Comparison of ENCODE assay signal across 19 cellular contexts in genomic region chr7:6284055-6284400, GRCh38. TPM values are rescaled to one million over a fixed set of nuclear protein-coding genes. Genes with fewer than 3 reads are reported as not detected.
DNase-seq lines count a peak whose midpoint lies in the region; ATAC-seq and TF ChIP-seq lines count a peak whose summit lies in the region.
"Had no signal": no experiment of that assay in that cellular context is flagged by ENCODE, and none has a peak within 500 bp of the region (broad histone marks: within the 10 kb centered on the region; RNA-seq: fewer than 3 reads in every experiment).

No MANE protein-coding gene starts in this region.

- TF ChIP-seq CTCF in RWPE1 (conservative IDR thresholded peaks at IDR 0.05; ENCODE audit: low read depth) (no peak), osteoblast (IDR thresholded peaks at IDR 0.05; ENCODE audit: extremely low read depth, low read depth, low read length) (no peak), colonic mucosa (IDR thresholded peaks at IDR 0.05) (no peak)

- CTCF ChIA-PET in RWPE1 (lab: Yijun Ruan, JAX) = interaction anchor here (0.6 to 0.8 kb wide), 2 partner anchors 23 to 37 kb away, joined by 4 read pairs; no protein-coding TSS in a partner anchor

- H3K27me3 ChIP-seq in osteoblast (ENCODE audit: insufficient read depth, low read length) (no peaks in the 10 kb centered on the region), colonic mucosa (no peaks in the 10 kb centered on the region)
- H3K27me3 ChIP-seq: BLaER1 treated with 17β-estradiol and CSF1 and Interleukin-3, amounts not matched to agents 10 nM and 100 nM; gastroesophageal sphincter; tibial artery had no signal

- POLR2A ChIA-PET in RWPE1 (lab: Yijun Ruan, JAX; ENCODE audit: low non-redundant PET) = interaction anchor here (0.6 to 0.7 kb wide), 2 partner anchors 13 to 22 kb away, joined by 3 to 10 read pairs; no protein-coding TSS in a partner anchor

- DNase-seq in GM04503 (ENCODE audit: low read depth) (peak; percentile 57), RWPE1 (ENCODE audit: low spot score) (no peak), dermis microvascular lymphatic vessel endothelial cell (ENCODE audit: low read depth in 2 of 2) (peak; percentile 10 to 66), osteoblast (ENCODE audit: insufficient read length, low spot score, missing footprints) (no peak), substantia nigra (lab: John Stamatoyannopoulos, UW) (no peak), colonic mucosa (no peak)
- no peak for DNase-seq in activated naive CD4-positive, alpha-beta T cell treated with Interleukin-2 at 50 U/mL for 16 hours
- DNase-seq: activated CD4-positive, alpha-beta memory T cell treated with anti-CD3 and anti-CD28 coated beads for 36 hours; activated effector memory CD4-positive, alpha-beta T cell treated with Interleukin-2 at 50 U/mL for 16 hours; DMS79; effector CD4-positive, alpha-beta T cell; MM.1S; NCI-H2081; NCI-H748 treated with DMSO at 0.1 percent for 48 hours; SHP77 had no signal

- H3K4me3 ChIP-seq in osteoblast (ENCODE audit: insufficient read depth, low read length) (no peak overlapping the region), colonic mucosa (no peak overlapping the region)
- H3K4me3 ChIP-seq: BLaER1 treated with 17β-estradiol and CSF1 and Interleukin-3, amounts not matched to agents 10 nM and 100 nM; gastroesophageal sphincter; tibial artery had no signal

- no peak overlapping the region for H2AFZ ChIP-seq in osteoblast (ENCODE audit: low read length)

- H3K4me2 ChIP-seq in osteoblast (ENCODE audit: insufficient read depth, low read length) = no peak overlapping the region

- H3K36me3 ChIP-seq in osteoblast (ENCODE audit: insufficient read depth, low read length) (no peaks in the 10 kb centered on the region), colonic mucosa (no peaks in the 10 kb centered on the region)
- H3K36me3 ChIP-seq: BLaER1 treated with 17β-estradiol and CSF1 and Interleukin-3, amounts not matched to agents 10 nM and 100 nM; gastroesophageal sphincter; tibial artery had no signal

- H3K9me3 ChIP-seq in osteoblast (ENCODE audit: low read depth, low read length) (no peaks in the 10 kb centered on the region), colonic mucosa (no peaks in the 10 kb centered on the region)
- H3K9me3 ChIP-seq: gastroesophageal sphincter, tibial artery had no signal

- H3K27ac ChIP-seq in RWPE1 (peak overlapping the region; percentile 100), osteoblast (ENCODE audit: low read depth, low read length) (peak overlapping the region; percentile 99), substantia nigra (ENCODE audit: low read depth, low read length, poor library complexity, severe bottlenecking) (no peak overlapping the region), colonic mucosa (no peak overlapping the region)
- H3K27ac ChIP-seq: BLaER1 treated with 17β-estradiol and CSF1 and Interleukin-3, amounts not matched to agents 10 nM and 100 nM; gastroesophageal sphincter; tibial artery had no signal

- no peaks in the 10 kb centered on the region for H4K20me1 ChIP-seq in osteoblast (ENCODE audit: insufficient read depth, low read length)
- H4K20me1 ChIP-seq: BLaER1 treated with 17β-estradiol and CSF1 and Interleukin-3, amounts not matched to agents 10 nM and 100 nM had no signal

- H3K4me1 ChIP-seq in osteoblast (ENCODE audit: insufficient read depth, low read length) (peaks cover 16% of the 10 kb centered on the region), colonic mucosa (no peaks in the 10 kb centered on the region)
- H3K4me1 ChIP-seq: gastroesophageal sphincter had no signal

- H3K9ac ChIP-seq in colonic mucosa (ENCODE audit: low read depth in 2 of 2, low read length in 2 of 2) = no peak overlapping the region
- H3K9ac ChIP-seq: BLaER1 treated with 17β-estradiol and CSF1 and Interleukin-3, amounts not matched to agents 10 nM and 100 nM had no signal

- H3K79me2 ChIP-seq in osteoblast (ENCODE audit: insufficient read depth, low read length) = no peaks in the 10 kb centered on the region

- TF ChIP-seq POLR2A in GM18505 (IDR thresholded peaks at IDR 0.05; ENCODE audit: borderline replicate concordance, extremely low read depth, insufficient read depth, insufficient read length) = no peak

- no peak for ATAC-seq in GM18505 (IDR thresholded peaks at IDR 0.05; ENCODE audit: unreplicated experiment)
- ATAC-seq: gastroesophageal sphincter had no signal

- intact Hi-C loops in colonic mucosa (cut with DNase I) = no loop called here

RNA-seq across cellular contexts. Expression of gene CYTH3, which starts 11.6 kb away (rescaled TPM):
- total RNA-seq in dermis microvascular lymphatic vessel endothelial cell (11.6 and 17.3 TPM in 2 replicates), osteoblast (89.4 and 94.3 TPM in 2 replicates), colonic mucosa (10 to 100 TPM in 1 of 2 donors, 1 to 10 TPM in 1; 9.1 to 11.3 TPM)

Comparison
In these comparisons a context has a peak if more than half of its experiments do, and no peak if none do; other contexts are left out.
1. DNase-seq: peak in GM04503 (single experiment) and dermis microvascular lymphatic vessel endothelial cell (2 of 2); none in RWPE1 (single experiment), osteoblast (single experiment), substantia nigra (0 of 49), activated naive CD4-positive, alpha-beta T cell treated with Interleukin-2 at 50 U/mL for 16 hours (single experiment) and colonic mucosa (single experiment).
2. H3K27ac ChIP-seq: peak in RWPE1 (single experiment) and osteoblast (single experiment); none in substantia nigra (single experiment) and colonic mucosa (single experiment).